Comparison of ENCODE assay signal across 15 cellular contexts in the genomic region with DNA sequence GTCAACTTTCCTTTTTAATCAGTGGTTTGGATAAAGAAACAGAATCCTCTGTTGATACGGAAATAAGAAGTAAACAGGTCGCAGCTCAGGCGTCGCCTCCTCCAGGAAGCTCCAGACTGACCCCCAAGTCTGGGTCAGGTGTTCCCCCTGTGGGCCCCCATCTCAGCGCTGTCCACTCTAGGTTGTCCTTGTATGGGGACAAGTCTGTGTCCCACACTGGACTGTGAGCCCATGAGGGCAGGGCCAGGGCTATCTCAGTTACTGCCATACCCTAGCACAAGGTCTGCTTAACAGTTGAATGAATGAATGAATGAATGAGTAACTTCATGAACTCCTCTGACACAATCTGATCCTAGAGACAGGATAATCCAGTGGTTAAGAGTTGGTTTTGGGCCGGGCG. TPM values are rescaled to one million over a fixed set of nuclear protein-coding genes. Genes with fewer than 3 reads are reported as not detected.
DNase-seq lines count a peak whose midpoint lies in the region; ATAC-seq, FAIRE-seq and TF ChIP-seq lines count a peak whose summit lies in the region.
"Had no signal": no experiment of that assay in that cellular context is flagged by ENCODE, and none has a peak within 500 bp of the region (broad histone marks: within the 10 kb centered on the region; RNA-seq: fewer than 3 reads in every experiment).

No MANE protein-coding gene starts in this region.

- no peaks in the 10 kb centered on the region for H3K9me3 Mint-ChIP-seq in activated naive CD4-positive, alpha-beta T cell treated with anti-CD3 and anti-CD28 coated beads, Interleukin-2, amount 50 U/mL, for 24 hours
- H3K9me3 Mint-ChIP-seq in activated CD8-positive, alpha-beta T cell treated with anti-CD3 and anti-CD28 coated beads for 36 hours, result no peaks in the 10 kb centered on the region

- peaks cover 53% of the 10 kb centered on the region for H3K4me1 Mint-ChIP-seq in activated naive CD4-positive, alpha-beta T cell treated with anti-CD3 and anti-CD28 coated beads, Interleukin-2, amount 50 U/mL, for 24 hours
- peaks cover 46% of the 10 kb centered on the region for H3K4me1 Mint-ChIP-seq in activated CD8-positive, alpha-beta T cell treated with anti-CD3 and anti-CD28 coated beads for 36 hours (ENCODE audit: low read depth)

- FAIRE-seq in GM12892 (lab: Jason Lieb, UNC), result no peak
- FAIRE-seq: H1 had no signal

- no peak for TF ChIP-seq CTCF in activated CD8-positive, alpha-beta T cell treated with anti-CD3 and anti-CD28 coated beads for 36 hours (IDR thresholded peaks at IDR 0.05)
- TF ChIP-seq CTCF in transverse colon (IDR thresholded peaks at IDR 0.05), result no peak

- 50 to 84% methylated on average over 2 to 7 of the region's 7 CpGs for whole genome bisulfite sequencing in transverse colon (ENCODE audit: low coverage in 1 of 2), 2 donors

- H3K27me3 ChIP-seq in transverse colon, result no peaks in the 10 kb centered on the region
- H3K27me3 ChIP-seq in HAP-1 (ENCODE audit: low read depth), result no peaks in the 10 kb centered on the region

- H3K27ac ChIP-seq in transverse colon, result peak overlapping the region in 3 of 4 donors; percentile 2 to 45 (median 7)

- in situ Hi-C loops in transverse colon (cut with MboI; ENCODE audit: low pct_ligation_motif_present in 1 of 4, low pct_unique_long_range_greater_than_20kb in 1 of 4, low sequenced_read_pairs in 3 of 4) (no loop called here), HAP-1 (cut with MboI; ENCODE audit: low sequenced_read_pairs) (no loop called here)

- H3K36me3 ChIP-seq in transverse colon, result peaks cover 0 to 27% (median 14%) of the 10 kb centered on the region in 4 donors
- peaks cover 70% of the 10 kb centered on the region for H3K36me3 ChIP-seq in HAP-1 (replicated peaks)

- H3K27ac Mint-ChIP-seq in activated naive CD4-positive, alpha-beta T cell treated with anti-CD3 and anti-CD28 coated beads, Interleukin-2, amount 50 U/mL, for 24 hours, result no peak overlapping the region
- peak overlapping the region; percentile 12 for H3K27ac Mint-ChIP-seq in activated CD8-positive, alpha-beta T cell treated with anti-CD3 and anti-CD28 coated beads for 36 hours

- intact Hi-C loops in activated CD8-positive, alpha-beta T cell treated with anti-CD3 and anti-CD28 coated beads for 36 hours (cut with micrococcal nuclease), result no loop called here
- intact Hi-C loops in left colon (cut with DNase I, micrococcal nuclease) (no loop called here), transverse colon (cut with DNase I; ENCODE audit: low total_unique reads) (no loop called here)

- peaks cover 9 to 46% (median 33%) of the 10 kb centered on the region in 4 donors for H3K4me1 ChIP-seq in transverse colon
- no peaks in the 10 kb centered on the region for H3K4me1 ChIP-seq in HAP-1

- DNase-seq in activated naive CD4-positive, alpha-beta T cell treated with anti-CD3 and anti-CD28 coated beads, Interleukin-2, amount 50 U/mL, for 16 hours, result no peak
- DNase-seq in activated CD8-positive, alpha-beta T cell treated with anti-CD3 and anti-CD28 coated beads for 36 hours, result no peak
- DNase-seq in left colon, result no peak
- no peak for DNase-seq in transverse colon
- no peak for DNase-seq in GM12892 (ENCODE audit: insufficient read length)
- DNase-seq in HAP-1 (ENCODE audit: low spot score in 2 of 2), result no peak
- DNase-seq: aorta; IMR-90; NCI-H1092 treated with DMSO at 0.1 percent for 48 hours; NCI-H2171; stimulated activated CD4-positive, alpha-beta T cell treated with anti-CD3 and anti-CD28 coated beads, Interleukin-4, amount 100 ng/mL, for 4 hours had no signal

- no peak for TF ChIP-seq POLR2A in transverse colon (IDR thresholded peaks at IDR 0.05)
- no peak for TF ChIP-seq POLR2A in GM12892 (IDR thresholded peaks at IDR 0.05; ENCODE audit: low read depth, low read length)

- CTCF ChIA-PET in activated CD8-positive, alpha-beta T cell treated with anti-CD3 and anti-CD28 coated beads for 36 hours (lab: Charles Lee), result interaction anchor here (1.6 to 2.3 kb wide), 2 partner anchors 13 kb away, joined by 7 to 8 read pairs; no protein-coding TSS in a partner anchor

- TF ChIP-seq EP300 in transverse colon (IDR thresholded peaks at IDR 0.05; ENCODE audit: low read depth), result no peak

- POLR2A ChIA-PET in activated CD8-positive, alpha-beta T cell treated with anti-CD3 and anti-CD28 coated beads for 36 hours (lab: Charles Lee), result no interaction called here

- H3K9me3 ChIP-seq in transverse colon (no peaks in the 10 kb centered on the region), HAP-1 (no peaks in the 10 kb centered on the region)

- peaks cover 12% of the 10 kb centered on the region for H3K36me3 Mint-ChIP-seq in activated naive CD4-positive, alpha-beta T cell treated with anti-CD3 and anti-CD28 coated beads, Interleukin-2, amount 50 U/mL, for 24 hours
- H3K36me3 Mint-ChIP-seq in activated CD8-positive, alpha-beta T cell treated with anti-CD3 and anti-CD28 coated beads for 36 hours (ENCODE audit: low read depth), result peaks cover 28% of the 10 kb centered on the region

- peak overlapping the region; percentile 33 for H3K4me3 Mint-ChIP-seq in activated naive CD4-positive, alpha-beta T cell treated with anti-CD3 and anti-CD28 coated beads, Interleukin-2, amount 50 U/mL, for 24 hours
- no peak overlapping the region for H3K4me3 Mint-ChIP-seq in activated CD8-positive, alpha-beta T cell treated with anti-CD3 and anti-CD28 coated beads for 36 hours

- ATAC-seq in activated CD8-positive, alpha-beta T cell treated with anti-CD3 and anti-CD28 coated beads for 36 hours, result no peak
- ATAC-seq in left colon (peak; percentile 18), GM21723 (IDR thresholded peaks at IDR 0.05; ENCODE audit: unreplicated experiment) (no peak)

- H3K27me3 Mint-ChIP-seq in activated naive CD4-positive, alpha-beta T cell treated with anti-CD3 and anti-CD28 coated beads, Interleukin-2, amount 50 U/mL, for 24 hours, result no peaks in the 10 kb centered on the region
- no peaks in the 10 kb centered on the region for H3K27me3 Mint-ChIP-seq in activated CD8-positive, alpha-beta T cell treated with anti-CD3 and anti-CD28 coated beads for 36 hours

- H3K4me3 ChIP-seq in transverse colon (no peak overlapping the region), HAP-1 (no peak overlapping the region)
- H3K4me3 ChIP-seq: lung had no signal

RNA-seq across cellular contexts. Expression of gene CLASRP, which starts 7.5 kb away (rescaled TPM):
- 10 to 100 TPM; 72.7 to 80.5 TPM for total RNA-seq in activated CD8-positive, alpha-beta T cell treated with anti-CD3 and anti-CD28 coated beads for 36 hours
- total RNA-seq in left colon (10 to 100 TPM; 65.3 to 92.8 TPM), transverse colon (100 to 1,000 TPM in 2 of 4 donors, 10 to 100 TPM in 2; 82.6 to 382 (median 100) TPM)
- polyA plus RNA-seq in GM12892 (2012; ENCODE audit: missing spikeins), result 63.6 TPM

RNA-seq across cellular contexts. Expression of gene ZNF296, which starts 29.9 kb away (rescaled TPM):
- total RNA-seq in activated CD8-positive, alpha-beta T cell treated with anti-CD3 and anti-CD28 coated beads for 36 hours, result 1 to 10 TPM; 5.0 to 6.3 TPM
- 1 to 10 TPM; 4.0 to 6.1 TPM for total RNA-seq in left colon
- total RNA-seq in transverse colon, result 1 to 10 TPM in 3 of 4 donors, under 1 TPM in 1; 0.75 to 5.8 (median 3.5) TPM
- 0.68 TPM for polyA plus RNA-seq in GM12892 (2012; ENCODE audit: missing spikeins)
- total RNA-seq: IMR-90 had no signal

RNA-seq across cellular contexts. Expression of gene GEMIN7, which starts 32.7 kb away (rescaled TPM):
- total RNA-seq in activated CD8-positive, alpha-beta T cell treated with anti-CD3 and anti-CD28 coated beads for 36 hours, result 10 to 100 TPM; 44.1 to 46.8 TPM
- 10 to 100 TPM; 18.1 to 22.8 TPM for total RNA-seq in left colon
- total RNA-seq in transverse colon, result 10 to 100 TPM in 3 of 4 donors, 1 to 10 TPM in 1; 3.0 to 21.1 (median 15.9) TPM
- polyA plus RNA-seq in GM12892 (2012; ENCODE audit: missing spikeins), result 44.3 TPM

RNA-seq across cellular contexts. Expression of gene RELB, which starts 45.1 kb away (rescaled TPM):
- total RNA-seq in activated CD8-positive, alpha-beta T cell treated with anti-CD3 and anti-CD28 coated beads for 36 hours, result 10 to 100 TPM; 37.6 to 37.9 TPM
- total RNA-seq in left colon (10 to 100 TPM; 11.8 to 40.9 TPM), transverse colon (10 to 100 TPM; 11.9 to 58.4 (median 34.8) TPM)
- 12.6 TPM for polyA plus RNA-seq in GM12892 (2012; ENCODE audit: missing spikeins)

RNA-seq across cellular contexts. Expression of gene PPP1R37, which starts 46.6 kb away (rescaled TPM):
- 10 to 100 TPM; 20.9 to 21.2 TPM for total RNA-seq in activated CD8-positive, alpha-beta T cell treated with anti-CD3 and anti-CD28 coated beads for 36 hours
- 10 to 100 TPM; 31.6 to 33.1 TPM for total RNA-seq in left colon
- 10 to 100 TPM; 31.1 to 92.5 (median 45.2) TPM for total RNA-seq in transverse colon
- 6.2 TPM for polyA plus RNA-seq in GM12892 (2012; ENCODE audit: missing spikeins)
